ENCODE assay signal across 1 cellular context in genomic region chr10:17007381-17007780, GRCh38.
TF ChIP-seq lines count a peak whose summit lies in the region.

No MANE protein-coding gene starts in this region.

TF ChIP-seq in HEK293, 187 proteins besides CTCF, POLR2A, EP300 and RAD21 (continued from another document):
- TF ChIP-seq PBX3 (CRISPR knock-in tag; IDR thresholded peaks at IDR 0.05) (no peak), ZNF302 (tag by site-specific recombination; IDR thresholded peaks at IDR 0.05; ENCODE audit: low read depth) (no peak), ZNF558 (tag by site-specific recombination; IDR thresholded peaks at IDR 0.05) (no peak), ZNF404 (tag by site-specific recombination; IDR thresholded peaks at IDR 0.05) (no peak)
